1 cellular context compared by ENCODE assay signal in the genomic region with DNA sequence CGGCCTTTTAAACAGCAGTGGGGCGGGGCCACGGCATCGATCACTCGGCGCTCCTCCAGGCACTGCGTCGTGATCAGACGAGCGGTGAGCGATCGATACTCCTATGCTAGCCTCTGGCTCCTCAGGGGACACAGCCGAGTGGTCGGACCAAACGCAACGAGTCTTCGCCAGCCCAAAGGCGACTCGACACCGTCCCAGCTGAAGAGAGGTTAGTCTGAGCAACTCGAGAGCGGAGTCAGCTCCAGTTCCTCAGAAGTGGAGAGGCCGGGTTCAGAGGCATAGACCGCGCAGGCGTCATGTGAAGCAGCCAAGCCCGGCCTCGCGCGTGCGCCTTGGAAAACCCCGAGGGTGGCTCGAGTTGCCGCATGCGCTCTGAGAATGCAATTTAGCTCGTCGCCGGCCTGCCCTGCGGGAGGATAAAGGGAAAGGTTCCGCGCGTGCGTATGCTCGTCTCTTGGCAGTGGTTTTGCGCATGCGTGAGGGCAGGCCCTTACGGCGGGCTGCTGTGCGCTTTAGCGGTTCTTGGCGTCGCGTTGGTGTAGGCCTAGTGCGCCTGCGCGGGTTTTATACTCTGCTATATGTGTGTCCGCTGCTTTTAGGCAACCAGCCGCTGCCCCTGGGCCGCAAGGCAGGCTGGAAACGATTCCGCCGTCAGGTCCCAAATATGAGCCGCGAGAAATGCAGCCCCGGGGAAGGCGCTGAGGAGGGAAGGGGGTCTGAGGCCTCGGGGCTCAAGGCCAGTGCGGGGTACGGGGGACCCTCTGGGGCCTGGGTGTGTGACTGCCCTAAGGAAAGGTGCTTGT.
TF ChIP-seq lines count a peak whose summit lies in the region.

A gene (plus strand): TSS at position 98 of the 803 bp plus-strand sequence. CDS start 6,598 bp downstream, outside the sequence.

TF ChIP-seq in HepG2, 621 proteins besides CTCF, POLR2A, EP300 and RAD21 (continued from another document and continues in another):
- TF ChIP-seq, protein P1, sequence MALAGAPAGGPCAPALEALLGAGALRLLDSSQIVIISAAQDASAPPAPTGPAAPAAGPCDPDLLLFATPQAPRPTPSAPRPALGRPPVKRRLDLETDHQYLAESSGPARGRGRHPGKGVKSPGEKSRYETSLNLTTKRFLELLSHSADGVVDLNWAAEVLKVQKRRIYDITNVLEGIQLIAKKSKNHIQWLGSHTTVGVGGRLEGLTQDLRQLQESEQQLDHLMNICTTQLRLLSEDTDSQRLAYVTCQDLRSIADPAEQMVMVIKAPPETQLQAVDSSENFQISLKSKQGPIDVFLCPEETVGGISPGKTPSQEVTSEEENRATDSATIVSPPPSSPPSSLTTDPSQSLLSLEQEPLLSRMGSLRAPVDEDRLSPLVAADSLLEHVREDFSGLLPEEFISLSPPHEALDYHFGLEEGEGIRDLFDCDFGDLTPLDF (CRISPR knock-in tag; IDR thresholded peaks at IDR 0.05), result peak; percentile 57; the same call in 1 of the 2 replicates
- TF ChIP-seq NR1H2 (CRISPR knock-in tag; IDR thresholded peaks at IDR 0.05; ENCODE audit: borderline replicate concordance, low read depth), result no peak
- peak; percentile 87; the same call in 1 of the 2 replicates for TF ChIP-seq YEATS4 (CRISPR knock-in tag; IDR thresholded peaks at IDR 0.05; ENCODE audit: borderline replicate concordance)
- TF ChIP-seq, protein P2, sequence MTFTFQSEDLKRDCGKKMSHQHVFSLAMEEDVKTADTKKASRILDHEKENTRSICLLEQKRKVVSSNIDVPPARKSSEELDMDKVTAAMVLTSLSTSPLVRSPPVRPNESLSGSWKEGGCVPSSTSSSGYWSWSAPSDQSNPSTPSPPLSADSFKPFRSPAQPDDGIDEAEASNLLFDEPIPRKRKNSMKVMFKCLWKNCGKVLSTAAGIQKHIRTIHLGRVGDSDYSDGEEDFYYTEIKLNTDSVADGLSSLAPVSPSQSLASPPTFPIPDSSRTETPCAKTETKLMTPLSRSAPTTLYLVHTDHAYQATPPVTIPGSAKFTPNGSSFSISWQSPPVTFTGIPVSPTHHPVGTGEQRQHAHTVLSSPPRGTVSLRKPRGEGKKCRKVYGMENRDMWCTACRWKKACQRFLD (CRISPR knock-in tag; IDR thresholded peaks at IDR 0.05; ENCODE audit: borderline replicate concordance), result no peak; the same call in 1 of the 2 replicates
- peak; percentile 87 for TF ChIP-seq SP4 (CRISPR knock-in tag; IDR thresholded peaks at IDR 0.05)
- TF ChIP-seq ZNF83 (CRISPR knock-in tag; IDR thresholded peaks at IDR 0.05; ENCODE audit: borderline replicate concordance), result peak; percentile 31; the same call in 1 of the 2 replicates
- peak; percentile 95 for TF ChIP-seq HDAC2 (CRISPR knock-in tag; IDR thresholded peaks at IDR 0.05)
- TF ChIP-seq, protein P3, sequence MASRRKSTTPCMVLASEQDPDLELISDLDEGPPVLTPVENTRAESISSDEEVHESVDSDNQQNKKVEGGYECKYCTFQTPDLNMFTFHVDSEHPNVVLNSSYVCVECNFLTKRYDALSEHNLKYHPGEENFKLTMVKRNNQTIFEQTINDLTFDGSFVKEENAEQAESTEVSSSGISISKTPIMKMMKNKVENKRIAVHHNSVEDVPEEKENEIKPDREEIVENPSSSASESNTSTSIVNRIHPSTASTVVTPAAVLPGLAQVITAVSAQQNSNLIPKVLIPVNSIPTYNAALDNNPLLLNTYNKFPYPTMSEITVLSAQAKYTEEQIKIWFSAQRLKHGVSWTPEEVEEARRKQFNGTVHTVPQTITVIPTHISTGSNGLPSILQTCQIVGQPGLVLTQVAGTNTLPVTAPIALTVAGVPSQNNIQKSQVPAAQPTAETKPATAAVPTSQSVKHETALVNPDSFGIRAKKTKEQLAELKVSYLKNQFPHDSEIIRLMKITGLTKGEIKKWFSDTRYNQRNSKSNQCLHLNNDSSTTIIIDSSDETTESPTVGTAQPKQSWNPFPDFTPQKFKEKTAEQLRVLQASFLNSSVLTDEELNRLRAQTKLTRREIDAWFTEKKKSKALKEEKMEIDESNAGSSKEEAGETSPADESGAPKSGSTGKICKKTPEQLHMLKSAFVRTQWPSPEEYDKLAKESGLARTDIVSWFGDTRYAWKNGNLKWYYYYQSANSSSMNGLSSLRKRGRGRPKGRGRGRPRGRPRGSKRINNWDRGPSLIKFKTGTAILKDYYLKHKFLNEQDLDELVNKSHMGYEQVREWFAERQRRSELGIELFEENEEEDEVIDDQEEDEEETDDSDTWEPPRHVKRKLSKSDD (CRISPR knock-in tag; IDR thresholded peaks at IDR 0.05; ENCODE audit: low read depth), result no peak; the same call in 1 of the 2 replicates
- TF ChIP-seq PITX1 (CRISPR knock-in tag; IDR thresholded peaks at IDR 0.05), result peak; percentile 81
- TF ChIP-seq NFRKB (IDR thresholded peaks at IDR 0.05), result no peak
- no peak for TF ChIP-seq MBNL3 (CRISPR knock-in tag; conservative IDR thresholded peaks at IDR 0.05)
- no peak for TF ChIP-seq MTA3 (CRISPR knock-in tag; IDR thresholded peaks at IDR 0.05)
- peak; percentile 76 for TF ChIP-seq TEAD3 (CRISPR knock-in tag; optimal IDR thresholded peaks at IDR 0.05; ENCODE audit: borderline replicate concordance)
- TF ChIP-seq ZNF441 (CRISPR knock-in tag; IDR thresholded peaks at IDR 0.05; ENCODE audit: borderline replicate concordance), result peak; percentile 81
- TF ChIP-seq FOSL1 (CRISPR knock-in tag; IDR thresholded peaks at IDR 0.05; ENCODE audit: borderline replicate concordance), result no peak
- peak; percentile 100 for TF ChIP-seq POLR2AphosphoS2 (IDR thresholded peaks at IDR 0.05; ENCODE audit: low read depth, low read length)
- TF ChIP-seq, protein P4, sequence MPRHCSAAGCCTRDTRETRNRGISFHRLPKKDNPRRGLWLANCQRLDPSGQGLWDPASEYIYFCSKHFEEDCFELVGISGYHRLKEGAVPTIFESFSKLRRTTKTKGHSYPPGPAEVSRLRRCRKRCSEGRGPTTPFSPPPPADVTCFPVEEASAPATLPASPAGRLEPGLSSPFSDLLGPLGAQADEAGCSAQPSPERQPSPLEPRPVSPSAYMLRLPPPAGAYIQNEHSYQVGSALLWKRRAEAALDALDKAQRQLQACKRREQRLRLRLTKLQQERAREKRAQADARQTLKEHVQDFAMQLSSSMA (CRISPR knock-in tag; IDR thresholded peaks at IDR 0.05), result no peak
- 0 out of 2 replicates have a peak, but pooled peaks have one; percentile 9 for TF ChIP-seq KLF15 (CRISPR knock-in tag; IDR thresholded peaks at IDR 0.05; ENCODE audit: borderline replicate concordance)
- TF ChIP-seq ZNF34 (CRISPR knock-in tag; IDR thresholded peaks at IDR 0.05; ENCODE audit: borderline replicate concordance), result peak; percentile 29; the same call in 1 of the 2 replicates
- TF ChIP-seq MAFG (CRISPR knock-in tag; IDR thresholded peaks at IDR 0.05), result no peak
- no peak for TF ChIP-seq ZNF660 (CRISPR knock-in tag; IDR thresholded peaks at IDR 0.05; ENCODE audit: borderline replicate concordance, low read depth)
- TF ChIP-seq ZSCAN20 (CRISPR knock-in tag; IDR thresholded peaks at IDR 0.05; ENCODE audit: borderline replicate concordance), result peak; percentile 51
- TF ChIP-seq BRCA1 (CRISPR knock-in tag; IDR thresholded peaks at IDR 0.05), result no peak
- no peak for TF ChIP-seq ZIK1 (CRISPR knock-in tag; IDR thresholded peaks at IDR 0.05; ENCODE audit: borderline replicate concordance, low read depth)
- TF ChIP-seq, protein P5, sequence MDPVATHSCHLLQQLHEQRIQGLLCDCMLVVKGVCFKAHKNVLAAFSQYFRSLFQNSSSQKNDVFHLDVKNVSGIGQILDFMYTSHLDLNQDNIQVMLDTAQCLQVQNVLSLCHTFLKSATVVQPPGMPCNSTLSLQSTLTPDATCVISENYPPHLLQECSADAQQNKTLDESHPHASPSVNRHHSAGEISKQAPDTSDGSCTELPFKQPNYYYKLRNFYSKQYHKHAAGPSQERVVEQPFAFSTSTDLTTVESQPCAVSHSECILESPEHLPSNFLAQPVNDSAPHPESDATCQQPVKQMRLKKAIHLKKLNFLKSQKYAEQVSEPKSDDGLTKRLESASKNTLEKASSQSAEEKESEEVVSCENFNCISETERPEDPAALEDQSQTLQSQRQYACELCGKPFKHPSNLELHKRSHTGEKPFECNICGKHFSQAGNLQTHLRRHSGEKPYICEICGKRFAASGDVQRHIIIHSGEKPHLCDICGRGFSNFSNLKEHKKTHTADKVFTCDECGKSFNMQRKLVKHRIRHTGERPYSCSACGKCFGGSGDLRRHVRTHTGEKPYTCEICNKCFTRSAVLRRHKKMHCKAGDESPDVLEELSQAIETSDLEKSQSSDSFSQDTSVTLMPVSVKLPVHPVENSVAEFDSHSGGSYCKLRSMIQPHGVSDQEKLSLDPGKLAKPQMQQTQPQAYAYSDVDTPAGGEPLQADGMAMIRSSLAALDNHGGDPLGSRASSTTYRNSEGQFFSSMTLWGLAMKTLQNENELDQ (CRISPR knock-in tag; IDR thresholded peaks at IDR 0.05; ENCODE audit: borderline replicate concordance), result peak; percentile 89; the same call in 1 of the 2 replicates
- no peak for TF ChIP-seq ZEB1 (IDR thresholded peaks at IDR 0.05; ENCODE audit: insufficient replicate concordance, low read depth)
- TF ChIP-seq HDAC1 (CRISPR knock-in tag; IDR thresholded peaks at IDR 0.05), result peak; percentile 74
- TF ChIP-seq, protein P6, sequence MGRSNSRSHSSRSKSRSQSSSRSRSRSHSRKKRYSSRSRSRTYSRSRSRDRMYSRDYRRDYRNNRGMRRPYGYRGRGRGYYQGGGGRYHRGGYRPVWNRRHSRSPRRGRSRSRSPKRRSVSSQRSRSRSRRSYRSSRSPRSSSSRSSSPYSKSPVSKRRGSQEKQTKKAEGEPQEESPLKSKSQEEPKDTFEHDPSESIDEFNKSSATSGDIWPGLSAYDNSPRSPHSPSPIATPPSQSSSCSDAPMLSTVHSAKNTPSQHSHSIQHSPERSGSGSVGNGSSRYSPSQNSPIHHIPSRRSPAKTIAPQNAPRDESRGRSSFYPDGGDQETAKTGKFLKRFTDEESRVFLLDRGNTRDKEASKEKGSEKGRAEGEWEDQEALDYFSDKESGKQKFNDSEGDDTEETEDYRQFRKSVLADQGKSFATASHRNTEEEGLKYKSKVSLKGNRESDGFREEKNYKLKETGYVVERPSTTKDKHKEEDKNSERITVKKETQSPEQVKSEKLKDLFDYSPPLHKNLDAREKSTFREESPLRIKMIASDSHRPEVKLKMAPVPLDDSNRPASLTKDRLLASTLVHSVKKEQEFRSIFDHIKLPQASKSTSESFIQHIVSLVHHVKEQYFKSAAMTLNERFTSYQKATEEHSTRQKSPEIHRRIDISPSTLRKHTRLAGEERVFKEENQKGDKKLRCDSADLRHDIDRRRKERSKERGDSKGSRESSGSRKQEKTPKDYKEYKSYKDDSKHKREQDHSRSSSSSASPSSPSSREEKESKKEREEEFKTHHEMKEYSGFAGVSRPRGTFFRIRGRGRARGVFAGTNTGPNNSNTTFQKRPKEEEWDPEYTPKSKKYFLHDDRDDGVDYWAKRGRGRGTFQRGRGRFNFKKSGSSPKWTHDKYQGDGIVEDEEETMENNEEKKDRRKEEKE (IDR thresholded peaks at IDR 0.05), result no peak
- TF ChIP-seq, protein P7, sequence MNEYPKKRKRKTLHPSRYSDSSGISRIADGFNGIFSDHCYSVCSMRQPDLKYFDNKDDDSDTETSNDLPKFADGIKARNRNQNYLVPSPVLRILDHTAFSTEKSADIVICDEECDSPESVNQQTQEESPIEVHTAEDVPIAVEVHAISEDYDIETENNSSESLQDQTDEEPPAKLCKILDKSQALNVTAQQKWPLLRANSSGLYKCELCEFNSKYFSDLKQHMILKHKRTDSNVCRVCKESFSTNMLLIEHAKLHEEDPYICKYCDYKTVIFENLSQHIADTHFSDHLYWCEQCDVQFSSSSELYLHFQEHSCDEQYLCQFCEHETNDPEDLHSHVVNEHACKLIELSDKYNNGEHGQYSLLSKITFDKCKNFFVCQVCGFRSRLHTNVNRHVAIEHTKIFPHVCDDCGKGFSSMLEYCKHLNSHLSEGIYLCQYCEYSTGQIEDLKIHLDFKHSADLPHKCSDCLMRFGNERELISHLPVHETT (CRISPR knock-in tag; conservative IDR thresholded peaks at IDR 0.05), result peak; percentile 91
- TF ChIP-seq TCF7L2 (IDR thresholded peaks at IDR 0.05; ENCODE audit: low read depth, low read length), result no peak
- peak; percentile 25; the same call in 1 of the 2 replicates for TF ChIP-seq ZFP41 (CRISPR knock-in tag; IDR thresholded peaks at IDR 0.05; ENCODE audit: borderline replicate concordance)
- TF ChIP-seq NCOR1 (IDR thresholded peaks at IDR 0.05; ENCODE audit: borderline replicate concordance, low read length), result no peak; the same call in 1 of the 2 replicates
- TF ChIP-seq, protein P8, sequence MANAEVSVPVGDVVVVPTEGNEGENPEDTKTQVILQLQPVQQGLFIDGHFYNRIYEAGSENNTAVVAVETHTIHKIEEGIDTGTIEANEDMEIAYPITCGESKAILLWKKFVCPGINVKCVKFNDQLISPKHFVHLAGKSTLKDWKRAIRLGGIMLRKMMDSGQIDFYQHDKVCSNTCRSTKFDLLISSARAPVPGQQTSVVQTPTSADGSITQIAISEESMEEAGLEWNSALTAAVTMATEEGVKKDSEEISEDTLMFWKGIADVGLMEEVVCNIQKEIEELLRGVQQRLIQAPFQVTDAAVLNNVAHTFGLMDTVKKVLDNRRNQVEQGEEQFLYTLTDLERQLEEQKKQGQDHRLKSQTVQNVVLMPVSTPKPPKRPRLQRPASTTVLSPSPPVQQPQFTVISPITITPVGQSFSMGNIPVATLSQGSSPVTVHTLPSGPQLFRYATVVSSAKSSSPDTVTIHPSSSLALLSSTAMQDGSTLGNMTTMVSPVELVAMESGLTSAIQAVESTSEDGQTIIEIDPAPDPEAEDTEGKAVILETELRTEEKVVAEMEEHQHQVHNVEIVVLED (CRISPR knock-in tag; IDR thresholded peaks at IDR 0.05; ENCODE audit: borderline replicate concordance), result peak; percentile 98
- TF ChIP-seq, protein P9, sequence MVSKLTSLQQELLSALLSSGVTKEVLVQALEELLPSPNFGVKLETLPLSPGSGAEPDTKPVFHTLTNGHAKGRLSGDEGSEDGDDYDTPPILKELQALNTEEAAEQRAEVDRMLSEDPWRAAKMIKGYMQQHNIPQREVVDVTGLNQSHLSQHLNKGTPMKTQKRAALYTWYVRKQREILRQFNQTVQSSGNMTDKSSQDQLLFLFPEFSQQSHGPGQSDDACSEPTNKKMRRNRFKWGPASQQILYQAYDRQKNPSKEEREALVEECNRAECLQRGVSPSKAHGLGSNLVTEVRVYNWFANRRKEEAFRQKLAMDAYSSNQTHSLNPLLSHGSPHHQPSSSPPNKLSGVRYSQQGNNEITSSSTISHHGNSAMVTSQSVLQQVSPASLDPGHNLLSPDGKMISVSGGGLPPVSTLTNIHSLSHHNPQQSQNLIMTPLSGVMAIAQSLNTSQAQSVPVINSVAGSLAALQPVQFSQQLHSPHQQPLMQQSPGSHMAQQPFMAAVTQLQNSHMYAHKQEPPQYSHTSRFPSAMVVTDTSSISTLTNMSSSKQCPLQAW (CRISPR knock-in tag; IDR thresholded peaks at IDR 0.05), result peak; percentile 73
- TF ChIP-seq SRSF9 (IDR thresholded peaks at IDR 0.05; ENCODE audit: borderline replicate concordance, insufficient read depth, low read depth, low read length, poor library complexity, severe bottlenecking), result no peak
- TF ChIP-seq PAWR (CRISPR knock-in tag; IDR thresholded peaks at IDR 0.05; ENCODE audit: borderline replicate concordance), result no peak
- peak; percentile 12 for TF ChIP-seq ISL2 (CRISPR knock-in tag; IDR thresholded peaks at IDR 0.05)
- peak; percentile 80; the same call in 1 of the 2 replicates for TF ChIP-seq ZSCAN9 (CRISPR knock-in tag; IDR thresholded peaks at IDR 0.05; ENCODE audit: borderline replicate concordance)
- TF ChIP-seq ZNF251 (CRISPR knock-in tag; IDR thresholded peaks at IDR 0.05), result 0 out of 2 replicates have a peak, but pooled peaks have one; percentile 81
